1 cellular context compared by ENCODE assay signal in genomic region chr17:75755990-75756389, GRCh38.
TF ChIP-seq lines count a peak whose summit lies in the region.

No MANE protein-coding gene starts in this region.

TF ChIP-seq in K562, 482 proteins besides CTCF, POLR2A, EP300 and RAD21 (continued from another document):
- TF ChIP-seq RBFOX2 (IDR thresholded peaks at IDR 0.05; ENCODE audit: low read depth, low read length): no peak
- TF ChIP-seq FIP1L1 (IDR thresholded peaks at IDR 0.05; ENCODE audit: low read depth, low read length, poor library complexity, severe bottlenecking): no peak
- TF ChIP-seq PTTG1 (tag; IDR thresholded peaks at IDR 0.05; ENCODE audit: low read depth): no peak
- TF ChIP-seq CHD2 (IDR thresholded peaks at IDR 0.05; ENCODE audit: low read depth, low read length): no peak
- no peak for TF ChIP-seq ZBTB1 (CRISPR knock-in tag; IDR thresholded peaks at IDR 0.05; ENCODE audit: borderline replicate concordance, low read depth)
- no peak for TF ChIP-seq JUND (IDR thresholded peaks at IDR 0.05; ENCODE audit: borderline replicate concordance, low read depth, low read length)
- no peak for TF ChIP-seq JUND (tag; IDR thresholded peaks at IDR 0.05; ENCODE audit: borderline replicate concordance, low read depth, low read length)
- TF ChIP-seq TEAD4 (IDR thresholded peaks at IDR 0.05; ENCODE audit: low read length): no peak
- TF ChIP-seq TEAD4 (CRISPR knock-in tag; IDR thresholded peaks at IDR 0.05; ENCODE audit: borderline replicate concordance): no peak
- no peak for TF ChIP-seq BRD9 (IDR thresholded peaks at IDR 0.05; ENCODE audit: low read depth, partially characterized antibody)
